1 cellular context compared by ENCODE assay signal in genomic region chr3:44439499-44440295, GRCh38.
TF ChIP-seq lines count a peak whose summit lies in the region.

No MANE protein-coding gene starts in this region.

TF ChIP-seq in HepG2, 621 proteins besides CTCF, POLR2A, EP300 and RAD21 (continued from another document and continues in another):
- TF ChIP-seq, protein P1, sequence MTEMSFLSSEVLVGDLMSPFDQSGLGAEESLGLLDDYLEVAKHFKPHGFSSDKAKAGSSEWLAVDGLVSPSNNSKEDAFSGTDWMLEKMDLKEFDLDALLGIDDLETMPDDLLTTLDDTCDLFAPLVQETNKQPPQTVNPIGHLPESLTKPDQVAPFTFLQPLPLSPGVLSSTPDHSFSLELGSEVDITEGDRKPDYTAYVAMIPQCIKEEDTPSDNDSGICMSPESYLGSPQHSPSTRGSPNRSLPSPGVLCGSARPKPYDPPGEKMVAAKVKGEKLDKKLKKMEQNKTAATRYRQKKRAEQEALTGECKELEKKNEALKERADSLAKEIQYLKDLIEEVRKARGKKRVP (CRISPR knock-in tag; IDR thresholded peaks at IDR 0.05), result peak in 1 of 2 experiments; percentile 84; a peak in 2 of 4 replicates
- TF ChIP-seq PAXIP1 (CRISPR knock-in tag; conservative IDR thresholded peaks at IDR 0.05) (peak; percentile 98), ZNF407 (CRISPR knock-in tag; IDR thresholded peaks at IDR 0.05; ENCODE audit: not compliant biosample characterization) (peak; percentile 26), MYPOP (CRISPR knock-in tag; IDR thresholded peaks at IDR 0.05) (peak; percentile 93), SSRP1 (CRISPR knock-in tag; IDR thresholded peaks at IDR 0.05) (0 out of 2 replicates have a peak, but pooled peaks have one; percentile 48), THAP7 (CRISPR knock-in tag; IDR thresholded peaks at IDR 0.05) (0 out of 2 replicates have a peak, but pooled peaks have one; percentile 40), ZNF432 (CRISPR knock-in tag; IDR thresholded peaks at IDR 0.05; ENCODE audit: borderline replicate concordance) (no peak), ZNF891 (CRISPR knock-in tag; IDR thresholded peaks at IDR 0.05) (0 out of 2 replicates have a peak, but pooled peaks have one; percentile 40), ZHX2 (IDR thresholded peaks at IDR 0.05; ENCODE audit: low read depth) (peak; percentile 30; the same call in 1 of the 2 replicates), ZHX2 (CRISPR knock-in tag; IDR thresholded peaks at IDR 0.05; ENCODE audit: borderline replicate concordance) (no peak), ELF3 (CRISPR knock-in tag; IDR thresholded peaks at IDR 0.05) (peak; percentile 90), ZNF687 (CRISPR knock-in tag; IDR thresholded peaks at IDR 0.05) (peak; percentile 47; the same call in 1 of the 2 replicates), ELF1 (CRISPR knock-in tag; IDR thresholded peaks at IDR 0.05) (peak; percentile 78), ZNF749 (CRISPR knock-in tag; IDR thresholded peaks at IDR 0.05; ENCODE audit: borderline replicate concordance) (no peak; the same call in 1 of the 2 replicates)
- TF ChIP-seq, protein P2, sequence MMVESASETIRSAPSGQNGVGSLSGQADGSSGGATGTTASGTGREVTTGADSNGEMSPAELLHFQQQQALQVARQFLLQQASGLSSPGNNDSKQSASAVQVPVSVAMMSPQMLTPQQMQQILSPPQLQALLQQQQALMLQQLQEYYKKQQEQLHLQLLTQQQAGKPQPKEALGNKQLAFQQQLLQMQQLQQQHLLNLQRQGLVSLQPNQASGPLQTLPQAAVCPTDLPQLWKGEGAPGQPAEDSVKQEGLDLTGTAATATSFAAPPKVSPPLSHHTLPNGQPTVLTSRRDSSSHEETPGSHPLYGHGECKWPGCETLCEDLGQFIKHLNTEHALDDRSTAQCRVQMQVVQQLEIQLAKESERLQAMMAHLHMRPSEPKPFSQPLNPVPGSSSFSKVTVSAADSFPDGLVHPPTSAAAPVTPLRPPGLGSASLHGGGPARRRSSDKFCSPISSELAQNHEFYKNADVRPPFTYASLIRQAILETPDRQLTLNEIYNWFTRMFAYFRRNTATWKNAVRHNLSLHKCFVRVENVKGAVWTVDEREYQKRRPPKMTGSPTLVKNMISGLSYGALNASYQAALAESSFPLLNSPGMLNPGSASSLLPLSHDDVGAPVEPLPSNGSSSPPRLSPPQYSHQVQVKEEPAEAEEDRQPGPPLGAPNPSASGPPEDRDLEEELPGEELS (CRISPR knock-in tag; IDR thresholded peaks at IDR 0.05), result peak; percentile 93
- TF ChIP-seq, protein P3, sequence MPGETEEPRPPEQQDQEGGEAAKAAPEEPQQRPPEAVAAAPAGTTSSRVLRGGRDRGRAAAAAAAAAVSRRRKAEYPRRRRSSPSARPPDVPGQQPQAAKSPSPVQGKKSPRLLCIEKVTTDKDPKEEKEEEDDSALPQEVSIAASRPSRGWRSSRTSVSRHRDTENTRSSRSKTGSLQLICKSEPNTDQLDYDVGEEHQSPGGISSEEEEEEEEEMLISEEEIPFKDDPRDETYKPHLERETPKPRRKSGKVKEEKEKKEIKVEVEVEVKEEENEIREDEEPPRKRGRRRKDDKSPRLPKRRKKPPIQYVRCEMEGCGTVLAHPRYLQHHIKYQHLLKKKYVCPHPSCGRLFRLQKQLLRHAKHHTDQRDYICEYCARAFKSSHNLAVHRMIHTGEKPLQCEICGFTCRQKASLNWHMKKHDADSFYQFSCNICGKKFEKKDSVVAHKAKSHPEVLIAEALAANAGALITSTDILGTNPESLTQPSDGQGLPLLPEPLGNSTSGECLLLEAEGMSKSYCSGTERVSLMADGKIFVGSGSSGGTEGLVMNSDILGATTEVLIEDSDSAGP (CRISPR knock-in tag; IDR thresholded peaks at IDR 0.05; ENCODE audit: borderline replicate concordance), result peak; percentile 72; the same call in 1 of the 2 replicates
